In the genomic region with DNA sequence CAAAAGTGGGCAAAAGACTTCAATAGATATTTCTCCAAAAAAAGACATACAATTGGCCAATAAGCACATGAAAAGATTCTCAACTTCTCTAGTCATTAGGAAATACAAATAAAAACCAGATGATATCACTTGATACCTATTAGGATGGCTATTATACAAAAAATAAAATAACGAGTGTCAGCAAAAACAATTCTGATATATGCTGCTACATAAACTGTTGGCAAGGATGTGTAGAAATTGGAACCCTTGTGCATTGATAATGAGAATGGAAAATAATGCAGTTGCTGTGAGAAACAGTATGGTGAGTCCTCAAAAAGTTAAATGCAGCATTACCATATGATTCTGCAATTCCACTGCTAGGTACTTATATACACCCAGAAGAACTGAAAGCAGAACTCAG, we compare ENCODE assay signal across 23 cellular contexts.
"Had no signal": no experiment of that assay in that cellular context is flagged by ENCODE, and none has a peak within 500 bp of the region (broad histone marks: within the 10 kb centered on the region; RNA-seq: fewer than 3 reads in every experiment).

No MANE protein-coding gene starts in this region.

- H3K27me3 ChIP-seq: Peyer's patch, SJCRH30 had no signal

- H2AFZ ChIP-seq: PC-9 had no signal

- H3K27ac ChIP-seq: PC-9, Peyer's patch, SJCRH30 had no signal

- H3K36me3 ChIP-seq: Peyer's patch had no signal

- H3K4me3 ChIP-seq: PC-9, Peyer's patch, SJCRH30 had no signal

- DNase-seq: KBM-7; MV-4-11; NCI-H1092; NCI-H1105 treated with DMSO at 0.1 percent for 48 hours; NCI-H1436; NCI-H187; NCI-H2029; NCI-H2081 treated with DMSO at 0.1 percent for 48 hours; NCI-H2171; NCI-H226; NCI-H446; NCI-H510A; NCI-H524 treated with DMSO at 0.1 percent for 48 hours; NCI-H69; NCI-H774; NK-92 treated with Interleukin-12 subunit alpha and Interleukin-12 subunit beta, amount 100 ng/mL, for 24 hours; OCI-M1; PC-9; Peyer's patch; SHP77 treated with DMSO at 0.1 percent for 48 hours; SJCRH30 had no signal

- ATAC-seq: Right ventricle myocardium inferior, SK-N-SH treated with all-trans-retinoic acid at 6 μM for 48 hours had no signal

- H3K9me3 ChIP-seq: Peyer's patch, SJCRH30 had no signal

- H3K4me2 ChIP-seq: PC-9 had no signal

- H3K4me1 ChIP-seq: Peyer's patch, SJCRH30 had no signal
